ENCODE assay signal across 1 cellular context in genomic region chr1:18941221-18942141, GRCh38.
TF ChIP-seq lines count a peak whose summit lies in the region.

No MANE protein-coding gene starts in this region.

TF ChIP-seq in HepG2, 621 proteins besides CTCF, POLR2A, EP300 and RAD21 (continues in another document):
- TF ChIP-seq IRF9 (CRISPR knock-in tag; IDR thresholded peaks at IDR 0.05; ENCODE audit: borderline replicate concordance), result 0 out of 2 replicates have a peak, but pooled peaks have one; percentile 40
- no peak for TF ChIP-seq ZNF784 (CRISPR knock-in tag; IDR thresholded peaks at IDR 0.05; ENCODE audit: borderline replicate concordance)
- TF ChIP-seq ZNF232 (CRISPR knock-in tag; IDR thresholded peaks at IDR 0.05; ENCODE audit: borderline replicate concordance), result no peak
- TF ChIP-seq ZNF235 (CRISPR knock-in tag; IDR thresholded peaks at IDR 0.05; ENCODE audit: borderline replicate concordance), result no peak
- peak; percentile 47; the same call in 1 of the 2 replicates for TF ChIP-seq ZBTB38 (CRISPR knock-in tag; IDR thresholded peaks at IDR 0.05)
- TF ChIP-seq ZMYM3 (CRISPR knock-in tag; IDR thresholded peaks at IDR 0.05), result peak; percentile 2; the same call in 1 of the 2 replicates
- no peak for TF ChIP-seq SP5 (CRISPR knock-in tag; IDR thresholded peaks at IDR 0.05; ENCODE audit: borderline replicate concordance, low read depth)
- TF ChIP-seq ZHX2 (IDR thresholded peaks at IDR 0.05; ENCODE audit: low read depth), result peak; percentile 50; the same call in 1 of the 2 replicates
- no peak for TF ChIP-seq ZHX2 (CRISPR knock-in tag; IDR thresholded peaks at IDR 0.05; ENCODE audit: borderline replicate concordance)
- TF ChIP-seq MEIS2 (CRISPR knock-in tag; IDR thresholded peaks at IDR 0.05), result no peak
- TF ChIP-seq SMYD3 (CRISPR knock-in tag; IDR thresholded peaks at IDR 0.05), result no peak
- TF ChIP-seq KLF13 (CRISPR knock-in tag; IDR thresholded peaks at IDR 0.05), result no peak
- TF ChIP-seq ZNF253 (CRISPR knock-in tag; IDR thresholded peaks at IDR 0.05; ENCODE audit: borderline replicate concordance), result no peak
- TF ChIP-seq SOX5 (CRISPR knock-in tag; IDR thresholded peaks at IDR 0.05; ENCODE audit: borderline replicate concordance), result peak; percentile 53; the same call in 1 of the 2 replicates
- peak; percentile 24; the same call in 1 of the 2 replicates for TF ChIP-seq CREB1 (IDR thresholded peaks at IDR 0.05)
- peak; percentile 85 for TF ChIP-seq CREB1 (CRISPR knock-in tag; IDR thresholded peaks at IDR 0.05)
- 0 out of 2 replicates have a peak, but pooled peaks have one; percentile 19 for TF ChIP-seq ZMYM2 (CRISPR knock-in tag; IDR thresholded peaks at IDR 0.05)
- TF ChIP-seq ZNF772 (CRISPR knock-in tag; IDR thresholded peaks at IDR 0.05), result peak; percentile 35; the same call in 1 of the 2 replicates
- no peak for TF ChIP-seq SMC3 (IDR thresholded peaks at IDR 0.05; ENCODE audit: low read length)
- peak; percentile 91 for TF ChIP-seq SIX4 (CRISPR knock-in tag; IDR thresholded peaks at IDR 0.05)
- no peak for TF ChIP-seq ZBTB10 (CRISPR knock-in tag; IDR thresholded peaks at IDR 0.05; ENCODE audit: borderline replicate concordance)
- no peak for TF ChIP-seq SOX6 (IDR thresholded peaks at IDR 0.05)
- TF ChIP-seq SOX6 (CRISPR knock-in tag; IDR thresholded peaks at IDR 0.05), result peak; percentile 71
- TF ChIP-seq U2AF2 (IDR thresholded peaks at IDR 0.05; ENCODE audit: low read depth, low read length), result no peak
- peak; percentile 33; the same call in 1 of the 2 replicates for TF ChIP-seq POGZ (CRISPR knock-in tag; IDR thresholded peaks at IDR 0.05)
- TF ChIP-seq SMARCE1 (IDR thresholded peaks at IDR 0.05; ENCODE audit: borderline replicate concordance), result no peak
- TF ChIP-seq CREM (IDR thresholded peaks at IDR 0.05), result peak; percentile 55; the same call in 1 of the 2 replicates
- TF ChIP-seq CREM (CRISPR knock-in tag; IDR thresholded peaks at IDR 0.05), result no peak
- peak; percentile 39 for TF ChIP-seq XRCC5 (optimal IDR thresholded peaks at IDR 0.05; ENCODE audit: low read length)
- TF ChIP-seq TRIM24 (CRISPR knock-in tag; IDR thresholded peaks at IDR 0.05), result no peak
- TF ChIP-seq RFX5 (IDR thresholded peaks at IDR 0.05; ENCODE audit: low read depth, low read length), result no peak
- TF ChIP-seq GATAD1 (CRISPR knock-in tag; IDR thresholded peaks at IDR 0.05), result no peak
- no peak for TF ChIP-seq ZBTB34 (CRISPR knock-in tag; IDR thresholded peaks at IDR 0.05)
- no peak for TF ChIP-seq NFRKB (IDR thresholded peaks at IDR 0.05)
- no peak for TF ChIP-seq ZNF142 (CRISPR knock-in tag; IDR thresholded peaks at IDR 0.05)
- TF ChIP-seq SOX13 (IDR thresholded peaks at IDR 0.05), result no peak
- TF ChIP-seq SOX13 (CRISPR knock-in tag; conservative IDR thresholded peaks at IDR 0.05 in 1 of 2, IDR thresholded peaks at IDR 0.05 in 1 of 2), result peak in 1 of 2 experiments; percentile 62; a peak in 2 of 4 replicates
- TF ChIP-seq DPF2 (CRISPR knock-in tag; IDR thresholded peaks at IDR 0.05; ENCODE audit: borderline replicate concordance, low read depth), result no peak
- TF ChIP-seq SIX1 (CRISPR knock-in tag; IDR thresholded peaks at IDR 0.05; ENCODE audit: borderline replicate concordance), result peak; percentile 64; the same call in 1 of the 2 replicates
- 0 out of 2 replicates have a peak, but pooled peaks have one; percentile 26 for TF ChIP-seq NFKB2 (CRISPR knock-in tag; IDR thresholded peaks at IDR 0.05; ENCODE audit: borderline replicate concordance)
- 0 out of 2 replicates have a peak, but pooled peaks have one; percentile 33 for TF ChIP-seq DRAP1 (CRISPR knock-in tag; IDR thresholded peaks at IDR 0.05)
- TF ChIP-seq GTF2F1 (IDR thresholded peaks at IDR 0.05; ENCODE audit: low read length), result no peak
- TF ChIP-seq ZNF557 (CRISPR knock-in tag; IDR thresholded peaks at IDR 0.05), result no peak
- no peak; the same call in 1 of the 2 replicates for TF ChIP-seq SKIL (CRISPR knock-in tag; IDR thresholded peaks at IDR 0.05; ENCODE audit: borderline replicate concordance)
- peak; percentile 9; the same call in 1 of the 2 replicates for TF ChIP-seq MYC (CRISPR knock-in tag; IDR thresholded peaks at IDR 0.05; ENCODE audit: borderline replicate concordance)
- TF ChIP-seq HOXA3 (CRISPR knock-in tag; IDR thresholded peaks at IDR 0.05), result peak; percentile 68; the same call in 1 of the 2 replicates
